ENCODE assay signal across 8 cellular contexts in genomic region chr19:44846455-44847143, GRCh38. TPM values are rescaled to one million over a fixed set of nuclear protein-coding genes. Genes with fewer than 3 reads are reported as not detected.
DNase-seq lines count a peak whose midpoint lies in the region; ATAC-seq, FAIRE-seq and TF ChIP-seq lines count a peak whose summit lies in the region.

No MANE protein-coding gene starts in this region.

- H3K27me3 ChIP-seq in HCT116 (ENCODE audit: insufficient read depth, low read length) (no peaks in the 10 kb centered on the region), astrocyte (ENCODE audit: insufficient read depth, low read length) (no peaks in the 10 kb centered on the region), testis (no peaks in the 10 kb centered on the region)

- H3K4me1 Mint-ChIP-seq in astrocyte (ENCODE audit: low read depth, unreplicated experiment): peaks cover 19% of the 10 kb centered on the region

- peak overlapping the region; percentile 100 for H3K27ac Mint-ChIP-seq in astrocyte (ENCODE audit: unreplicated experiment)

- CTCF ChIA-PET in HCT116 (lab: Charles Lee): interaction anchor here (1.0 to 1.5 kb wide), 6 partner anchors 11 to 210 kb away, joined by 3 to 18 read pairs (median 6); no protein-coding TSS in a partner anchor

- TF ChIP-seq POLR2A in HCT116 (IDR thresholded peaks at IDR 0.05; ENCODE audit: borderline replicate concordance, extremely low read depth, insufficient read depth, insufficient read length) (no peak), testis (IDR thresholded peaks at IDR 0.05) (no peak)

- POLR2A ChIA-PET in HCT116 (lab: Charles Lee): interaction anchor here (1.4 kb wide), 1 partner anchor 44 kb away, joined by 5 read pairs; the partner anchor contains the start of gene TOMM40

- 0 to 1% methylated on average over 20 to 40 of the region's 51 CpGs for WGBS in testis, 2 donors

- H3K27ac ChIP-seq in 22Rv1 (peak overlapping the region; percentile 88), HCT116 (ENCODE audit: low read depth, low read length) (peak overlapping the region; percentile 92), astrocyte (ENCODE audit: low read depth, low read length) (peak overlapping the region; percentile 92), testis (peak overlapping the region; percentile 98 to 99)

- H3K9ac ChIP-seq in HCT116 (ENCODE audit: low read length): peak overlapping the region; percentile 93
- H3K9ac ChIP-seq in astrocyte (ENCODE audit: low read length): peak overlapping the region; percentile 99

- H3K9me2 ChIP-seq in HCT116 (ENCODE audit: insufficient read depth): no peaks in the 10 kb centered on the region

- H2AFZ ChIP-seq in HCT116 (ENCODE audit: low read depth, low read length, poor library complexity, severe bottlenecking): no peak overlapping the region
- no peak overlapping the region for H2AFZ ChIP-seq in astrocyte (ENCODE audit: low read depth, low read length)

- H3K9me3 Mint-ChIP-seq in astrocyte (ENCODE audit: unreplicated experiment): no peaks in the 10 kb centered on the region

- H3K4me2 ChIP-seq in HCT116 (ENCODE audit: low read length) (peak overlapping the region; percentile 97), astrocyte (ENCODE audit: low read length) (peak overlapping the region; percentile 89)

- RAD21 ChIA-PET in HCT116 (lab: Charles Lee; ENCODE audit: low non-redundant PET in 1 of 2, low total read pairs in 2 of 2, uncharacterized antibody in 2 of 2, unreplicated experiment in 2 of 2): interaction anchor here (0.7 to 0.9 kb wide), 3 partner anchors 40 to 76 kb away, joined by 3 read pairs; no protein-coding TSS in a partner anchor

- no peak for TF ChIP-seq RAD21 in HCT116 (IDR thresholded peaks at IDR 0.05; ENCODE audit: low read depth)

- no peaks in the 10 kb centered on the region for H3K27me3 Mint-ChIP-seq in astrocyte (ENCODE audit: low read depth, unreplicated experiment)

- no TSS peak for BruUV-seq in HCT116 (replicated peaks; lab: Mats Ljungman, UMichigan)

- H4K20me1 ChIP-seq in HCT116 (ENCODE audit: insufficient read depth) (no peaks in the 10 kb centered on the region), astrocyte (ENCODE audit: insufficient read depth, low read length) (peaks cover 46% of the 10 kb centered on the region)

- intact Hi-C loops in HCT116 (cut with micrococcal nuclease) (loop anchor here (5.0 to 10.0 kb wide), 2 partner anchors 106 to 162 kb away; no protein-coding TSS in a partner anchor), testis (cut with DNase I; ENCODE audit: low total_unique reads) (loop anchor here (10.0 kb wide), 1 partner anchor 62 kb away; no protein-coding TSS in a partner anchor)

- H3K79me2 ChIP-seq in HCT116 (ENCODE audit: insufficient read depth, low read length): peaks cover 55% of the 10 kb centered on the region
- peaks cover 55% of the 10 kb centered on the region for H3K79me2 ChIP-seq in astrocyte (ENCODE audit: insufficient read depth, low read length)

- H3K36me3 ChIP-seq in HCT116 (ENCODE audit: control insufficient read depth in 1 of 2, insufficient read depth in 2 of 2, low read length in 2 of 2): no peaks in the 10 kb centered on the region; a peak in 1 of 4 replicates
- H3K36me3 ChIP-seq in astrocyte (ENCODE audit: insufficient read depth, low read length): no peaks in the 10 kb centered on the region
- H3K36me3 ChIP-seq in testis (ENCODE audit: low read depth, missing control alignments): no peaks in the 10 kb centered on the region

- H3K9me3 ChIP-seq in HCT116 (ENCODE audit: control insufficient read depth in 1 of 2, insufficient read depth in 1 of 2, low read depth in 1 of 2, low read length in 2 of 2): no peaks in the 10 kb centered on the region
- no peaks in the 10 kb centered on the region for H3K9me3 ChIP-seq in astrocyte (ENCODE audit: insufficient read depth, low read depth, low read length)
- H3K9me3 ChIP-seq in testis: no peaks in the 10 kb centered on the region

- peaks cover 22 to 65% of the 10 kb centered on the region in 2 experiments for H3K4me1 ChIP-seq in HCT116 (ENCODE audit: control insufficient read depth in 1 of 2, insufficient read depth in 2 of 2, low read length in 2 of 2)
- H3K4me1 ChIP-seq in astrocyte (ENCODE audit: insufficient read depth, low read length): peaks cover 24% of the 10 kb centered on the region
- H3K4me1 ChIP-seq in testis: peaks cover 30% of the 10 kb centered on the region

- H3K4me3 ChIP-seq in HCT116 (replicated peaks in 1 of 2; ENCODE audit: low read depth in 1 of 2, low read length in 2 of 2): peak overlapping the region; percentile 98 to 99
- peak overlapping the region; percentile 89 for H3K4me3 ChIP-seq in astrocyte (ENCODE audit: insufficient read depth, low read depth, low read length)
- peak overlapping the region; percentile 94 to 95 for H3K4me3 ChIP-seq in testis

- no peak for FAIRE-seq in astrocyte (lab: Jason Lieb, UNC)

- H3K4me3 Mint-ChIP-seq in astrocyte (ENCODE audit: unreplicated experiment): peak overlapping the region; percentile 99

- H3K36me3 Mint-ChIP-seq in astrocyte (ENCODE audit: low read depth, unreplicated experiment): peaks cover 9% of the 10 kb centered on the region

- no peak for DNase-seq in HCT116 (ENCODE audit: low read depth, low spot score)
- peak; percentile 44 for DNase-seq in astrocyte (ENCODE audit: low read depth)
- peak; percentile 23 for DNase-seq in kidney glomerular epithelial cell (lab: John Stamatoyannopoulos, UW)
- DNase-seq in testis: no peak

- TF ChIP-seq CTCF in 22Rv1 (IDR thresholded peaks at IDR 0.05) (no peak), HCT116 (IDR thresholded peaks at IDR 0.05 in 2 of 3, conservative IDR thresholded peaks at IDR 0.05 in 1 of 3; ENCODE audit: borderline replicate concordance in 1 of 3, insufficient read depth in 1 of 3, low read depth in 2 of 3, low read length in 2 of 3) (no peak), astrocyte (IDR thresholded peaks at IDR 0.05; ENCODE audit: insufficient read depth, low read depth, low read length) (no peak), testis (IDR thresholded peaks at IDR 0.05) (no peak)

- ATAC-seq in HCT116 (peak; percentile 3), HG02759 (IDR thresholded peaks at IDR 0.05; ENCODE audit: unreplicated experiment) (no peak), HG02981 (IDR thresholded peaks at IDR 0.05; ENCODE audit: unreplicated experiment) (no peak), GM19351 (IDR thresholded peaks at IDR 0.05; ENCODE audit: unreplicated experiment) (no peak)

TF ChIP-seq in HCT116, 20 proteins besides CTCF, POLR2A, EP300 and RAD21:
- TF ChIP-seq ZFX (IDR thresholded peaks at IDR 0.05) (peak; percentile 66; the same call in 1 of the 2 replicates), POLR2AphosphoS5 (IDR thresholded peaks at IDR 0.05; ENCODE audit: low read depth, low read length) (no peak)

RNA-seq across cellular contexts. Expression of gene NECTIN2, which starts 0.5 kb away (rescaled TPM):
- total RNA-seq in HCT116 (2021; ENCODE audit: unreplicated experiment) (96.3 TPM), astrocyte (297 and 302 TPM in 2 replicates), testis (100 to 1,000 TPM; 268 to 278 TPM)
- 130 and 166 TPM in 2 replicates for polyA plus RNA-seq in HCT116 (2012)
- 158 TPM for polyA plus RNA-seq in testis (ENCODE audit: insufficient read depth, low read depth, low replicate concordance)

RNA-seq across cellular contexts. Expression of gene BCAM, which starts 37.7 kb away (rescaled TPM):
- 78.7 TPM for total RNA-seq in HCT116 (2021; ENCODE audit: unreplicated experiment)
- 64.0 and 72.3 TPM in 2 replicates for polyA plus RNA-seq in HCT116 (2012)
- total RNA-seq in astrocyte: 11.5 and 14.0 TPM in 2 replicates
- total RNA-seq in testis: 100 to 1,000 TPM in 1 of 2 donors, 10 to 100 TPM in 1; 67.8 to 128 TPM
- polyA plus RNA-seq in testis (ENCODE audit: insufficient read depth, low read depth, low replicate concordance): 113 TPM

RNA-seq across cellular contexts. Expression of gene TOMM40, which starts 44.5 kb away (rescaled TPM):
- 178 TPM for total RNA-seq in HCT116 (2021; ENCODE audit: unreplicated experiment)
- 103 and 112 TPM in 2 replicates for polyA plus RNA-seq in HCT116 (2012)
- 93.4 and 107 TPM in 2 replicates for total RNA-seq in astrocyte
- total RNA-seq in testis: 10 to 100 TPM; 54.7 to 67.3 TPM
- 43.1 TPM for polyA plus RNA-seq in testis (ENCODE audit: insufficient read depth, low read depth, low replicate concordance)

RNA-seq across cellular contexts. Expression of gene APOE, which starts 59.0 kb away (rescaled TPM):
- total RNA-seq in HCT116 (2021; ENCODE audit: unreplicated experiment): 7.2 TPM
- polyA plus RNA-seq in HCT116 (2012): 1.4 and 2.1 TPM in 2 replicates
- 655 and 663 TPM in 2 replicates for total RNA-seq in astrocyte
- 100 to 1,000 TPM; 215 to 494 TPM for total RNA-seq in testis
- 185 TPM for polyA plus RNA-seq in testis (ENCODE audit: insufficient read depth, low read depth, low replicate concordance)

Comparison
In these comparisons a context has a peak if more than half of its experiments do, and no peak if none do; other contexts are left out.
1. DNase-seq: peak in astrocyte (single experiment) and kidney glomerular epithelial cell (single experiment); none in HCT116 (single experiment) and testis (single experiment).
2. Peak in every context shown above with its lines, with median percentiles within 50 percentile points of each other: H3K27ac ChIP-seq and H3K4me3 ChIP-seq.